In the genomic region with DNA sequence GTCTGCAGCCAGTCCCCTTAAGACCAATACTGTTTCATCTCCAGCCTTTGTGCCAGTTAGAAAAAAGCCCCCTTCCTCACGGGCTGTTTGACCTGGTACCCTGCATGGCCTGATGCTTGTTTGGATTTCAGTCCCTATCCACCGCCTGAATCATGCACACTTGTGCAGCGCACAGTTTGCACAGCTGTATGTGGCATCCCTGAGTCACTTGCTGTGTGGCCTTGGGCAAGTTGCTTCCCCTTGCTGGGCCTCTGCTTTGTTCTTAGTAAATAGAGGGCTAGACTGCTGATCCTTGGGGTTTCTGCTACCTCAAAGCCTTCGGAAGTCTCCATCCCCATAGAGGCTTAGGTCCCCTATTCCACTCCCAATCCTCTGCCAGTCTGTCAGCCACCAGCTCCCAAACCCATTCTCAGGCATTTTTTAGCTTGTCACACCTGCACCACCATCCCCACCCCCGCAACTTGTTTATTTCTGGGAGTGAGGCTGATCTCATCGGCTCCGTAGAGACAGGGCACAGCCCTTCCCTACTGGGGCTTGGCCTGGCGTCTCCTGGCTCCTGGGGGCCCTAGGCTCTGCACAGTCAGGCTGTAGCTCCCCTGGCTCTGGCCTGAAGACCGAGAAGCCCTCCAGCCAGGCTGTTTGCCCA, we compare ENCODE assay signal across 15 cellular contexts. TPM values are rescaled to one million over a fixed set of nuclear protein-coding genes. Genes with fewer than 3 reads are reported as not detected.
DNase-seq lines count a peak whose midpoint lies in the region; ATAC-seq, FAIRE-seq and TF ChIP-seq lines count a peak whose summit lies in the region.
"Had no signal": no experiment of that assay in that cellular context is flagged by ENCODE, and none has a peak within 500 bp of the region (broad histone marks: within the 10 kb centered on the region; RNA-seq: fewer than 3 reads in every experiment).

No MANE protein-coding gene starts in this region.

- DNase-seq in SK-N-SH (no peak), ascending aorta (ENCODE audit: low spot score in 2 of 2) (no peak), HepG2 (ENCODE audit: low spot score) (no peak), vagina (ENCODE audit: extremely low spot score in 2 of 2) (no peak), DMS153 treated with DMSO at 0.1 percent for 48 hours (lab: John Stamatoyannopoulos, UW; ENCODE audit: unreplicated experiment) (no peak)
- no peak for DNase-seq in natural killer cell treated with Interleukin-12 subunit alpha and Interleukin-12 subunit beta and Interleukin-15 and Interleukin-18, amount 100 ng/mL, for 72 hours (ENCODE audit: low spot score)
- DNase-seq: hippocampal formation, MM.1S, PC-9, right lobe of liver had no signal

- H3K27ac ChIP-seq in SK-N-SH (ENCODE audit: low read depth in 2 of 2, low read length in 1 of 2) (peak overlapping the region; percentile 87 to 92), ascending aorta (peak overlapping the region; percentile 17 to 36), HepG2 (ENCODE audit: extremely low read length, insufficient read depth, low read length) (no peak overlapping the region), vagina (peak overlapping the region; percentile 25)
- H3K27ac ChIP-seq: PC-9, right lobe of liver, tibial nerve had no signal

- FAIRE-seq in HepG2 (lab: Jason Lieb, UNC), result no peak
- FAIRE-seq: GM18507 had no signal

- TF ChIP-seq EP300 in SK-N-SH (IDR thresholded peaks at IDR 0.05; ENCODE audit: borderline replicate concordance in 1 of 2, low read depth in 1 of 2, low read length in 1 of 2) (no peak), HepG2 (IDR thresholded peaks at IDR 0.05; ENCODE audit: low read depth in 2 of 2, low read length in 2 of 2) (no peak), HepG2 (CRISPR knock-in tag; IDR thresholded peaks at IDR 0.05; ENCODE audit: borderline replicate concordance) (no peak)

- peaks cover 11% of the 10 kb centered on the region for H3F3A ChIP-seq in SK-N-SH (replicated peaks; ENCODE audit: insufficient read depth)

- no peaks in the 10 kb centered on the region for H3K27me3 Mint-ChIP-seq in natural killer cell treated with Interleukin-12 subunit alpha and Interleukin-12 subunit beta and Interleukin-15 and Interleukin-18, amount 100 ng/mL, for 72 hours

- H3K4me1 ChIP-seq in SK-N-SH (ENCODE audit: control insufficient read depth in 1 of 2, insufficient read depth in 2 of 2, low read depth in 1 of 2, low read length in 1 of 2), result peaks cover 54 to 90% of the 10 kb centered on the region in 2 experiments
- H3K4me1 ChIP-seq in ascending aorta, result peaks cover 2 to 17% of the 10 kb centered on the region in 2 donors
- no peaks in the 10 kb centered on the region for H3K4me1 ChIP-seq in HepG2 (ENCODE audit: insufficient read depth, low read length)
- peaks cover 38% of the 10 kb centered on the region for H3K4me1 ChIP-seq in vagina
- H3K4me1 ChIP-seq: right lobe of liver had no signal

- POLR2A ChIA-PET in SK-N-SH (lab: Yijun Ruan, JAX), result no interaction called here
- POLR2A ChIA-PET in HepG2 (lab: Yijun Ruan, JAX), result no interaction called here

- intact Hi-C loops in ascending aorta (cut with DNase I) (no loop called here), HepG2 (cut with micrococcal nuclease; ENCODE audit: unreplicated experiment) (no loop called here), vagina (cut with DNase I) (no loop called here)

- no peak for TF ChIP-seq RAD21 in SK-N-SH (IDR thresholded peaks at IDR 0.05; ENCODE audit: low read length)
- TF ChIP-seq RAD21 in HepG2 (CRISPR knock-in tag; IDR thresholded peaks at IDR 0.05), result no peak

- H3K9me2 ChIP-seq in SK-N-SH, result no peaks in the 10 kb centered on the region

- CTCF ChIA-PET in SK-N-SH (lab: Yijun Ruan, JAX) (interaction anchor here (0.6 to 5.1 kb wide), 8 partner anchors 8 to 152 kb away, joined by 3 to 17 read pairs (median 4); no protein-coding TSS in a partner anchor), HepG2 (lab: Yijun Ruan, JAX; ENCODE audit: low intra/inter-chr PET ratio, low total read pairs) (no interaction called here)

- H3K27me3 ChIP-seq in SK-N-SH (ENCODE audit: insufficient read depth) (no peaks in the 10 kb centered on the region), ascending aorta (no peaks in the 10 kb centered on the region), HepG2 (ENCODE audit: control insufficient read depth in 1 of 2, insufficient read depth in 2 of 2, low read length in 2 of 2) (peaks cover 0 to 2% of the 10 kb centered on the region in 2 experiments; a peak in 2 of 5 replicates), vagina (no peaks in the 10 kb centered on the region)
- H3K27me3 ChIP-seq: right lobe of liver, tibial nerve had no signal

- no peaks in the 10 kb centered on the region for H3K9me3 Mint-ChIP-seq in natural killer cell treated with Interleukin-12 subunit alpha and Interleukin-12 subunit beta and Interleukin-15 and Interleukin-18, amount 100 ng/mL, for 72 hours
- H3K9me3 Mint-ChIP-seq: memory B cell had no signal

- H3K79me2 ChIP-seq in SK-N-SH (ENCODE audit: insufficient read depth), result peaks cover 32% of the 10 kb centered on the region; the same call in 1 of the 2 replicates
- no peaks in the 10 kb centered on the region for H3K79me2 ChIP-seq in HepG2 (ENCODE audit: insufficient read depth, low read length)

- ATAC-seq in SK-N-SH treated with all-trans-retinoic acid at 6 μM for 48 hours (no peak), HepG2 (no peak), HG02798 (IDR thresholded peaks at IDR 0.05; ENCODE audit: poor library complexity, unreplicated experiment) (no peak)
- ATAC-seq in natural killer cell treated with Interleukin-12 subunit alpha and Interleukin-12 subunit beta and Interleukin-15 and Interleukin-18, amount 100 ng/mL, for 72 hours, result no peak

- no peak for TF ChIP-seq CTCF in SK-N-SH (IDR thresholded peaks at IDR 0.05)
- TF ChIP-seq CTCF in ascending aorta (IDR thresholded peaks at IDR 0.05), result no peak
- TF ChIP-seq CTCF in HepG2 (CRISPR knock-in tag; IDR thresholded peaks at IDR 0.05), result no peak
- no peak for TF ChIP-seq CTCF in vagina (IDR thresholded peaks at IDR 0.05)

- H3K4me2 ChIP-seq in SK-N-SH (peak overlapping the region; percentile 56), HepG2 (ENCODE audit: low read depth, low read length) (no peak overlapping the region)
- H3K4me2 ChIP-seq: PC-9 had no signal

- H3K9me3 ChIP-seq in SK-N-SH (no peaks in the 10 kb centered on the region), ascending aorta (no peaks in the 10 kb centered on the region), HepG2 (ENCODE audit: low read length) (no peaks in the 10 kb centered on the region), vagina (no peaks in the 10 kb centered on the region)
- H3K9me3 ChIP-seq: right lobe of liver, tibial nerve had no signal

- H3K36me3 ChIP-seq in SK-N-SH (replicated peaks in 1 of 2; ENCODE audit: control insufficient read depth in 1 of 2, insufficient read depth in 2 of 2, low read length in 1 of 2) (peaks cover 4 to 9% of the 10 kb centered on the region in 2 experiments), ascending aorta (no peaks in the 10 kb centered on the region), HepG2 (replicated peaks in 1 of 2; ENCODE audit: control insufficient read depth in 1 of 2, insufficient read depth in 2 of 2, low read length in 2 of 2) (no peaks in the 10 kb centered on the region), vagina (no peaks in the 10 kb centered on the region)
- H3K36me3 ChIP-seq: right lobe of liver, tibial nerve had no signal

- H2AFZ ChIP-seq in SK-N-SH (ENCODE audit: low read depth) (no peak overlapping the region), HepG2 (ENCODE audit: low read length) (no peak overlapping the region)
- H2AFZ ChIP-seq: PC-9 had no signal

- BruUV-seq in HepG2 (replicated peaks; lab: Mats Ljungman, UMichigan), result no TSS peak

- H3K9ac ChIP-seq in SK-N-SH (peak overlapping the region; percentile 27; the same call in 1 of the 2 replicates), HepG2 (ENCODE audit: insufficient read depth, low read depth, low read length) (no peak overlapping the region)

- in situ Hi-C loops in HepG2 (cut with HindIII; ENCODE audit: extremely low pct_ligation_motif_present, low pct_unique_long_range_greater_than_20kb), result no loop called here

- no peak overlapping the region for H3K4me3 Mint-ChIP-seq in natural killer cell treated with Interleukin-12 subunit alpha and Interleukin-12 subunit beta and Interleukin-15 and Interleukin-18, amount 100 ng/mL, for 72 hours
- H3K4me3 Mint-ChIP-seq: memory B cell had no signal

- WGBS in SK-N-SH (ENCODE audit: low lambda C conversion rate), result 63% methylated on average over 8 of the region's 9 CpGs
- 40% methylated on average over 9 of the region's 9 CpGs for WGBS in HepG2 (ENCODE audit: low lambda C conversion rate)

- TF ChIP-seq POLR2A in HepG2 (IDR thresholded peaks at IDR 0.05; ENCODE audit: insufficient read depth in 1 of 2, low read depth in 2 of 2, low read length in 2 of 2), result no peak
- no peak for TF ChIP-seq POLR2A in vagina (IDR thresholded peaks at IDR 0.05)

- H3K27ac Mint-ChIP-seq in natural killer cell treated with Interleukin-12 subunit alpha and Interleukin-12 subunit beta and Interleukin-15 and Interleukin-18, amount 100 ng/mL, for 72 hours, result no peak overlapping the region
- H3K27ac Mint-ChIP-seq: memory B cell had no signal

- H4K20me1 ChIP-seq in SK-N-SH (ENCODE audit: insufficient read depth), result no peaks in the 10 kb centered on the region
- H4K20me1 ChIP-seq in HepG2 (ENCODE audit: insufficient read depth, low read length), result no peaks in the 10 kb centered on the region

- no peak overlapping the region for H3K4me3 ChIP-seq in SK-N-SH (ENCODE audit: low read depth in 2 of 2, low read length in 1 of 2)
- no peak overlapping the region for H3K4me3 ChIP-seq in ascending aorta
- no peak overlapping the region for H3K4me3 ChIP-seq in HepG2 (replicated peaks in 1 of 3; ENCODE audit: insufficient read depth in 1 of 3, low read depth in 2 of 3, low read length in 3 of 3)
- H3K4me3 ChIP-seq in vagina, result no peak overlapping the region
- H3K4me3 ChIP-seq: PC-9, right lobe of liver, tibial nerve had no signal

- peaks cover 0 to 5% of the 10 kb centered on the region in 2 donors for H3K4me1 Mint-ChIP-seq in natural killer cell treated with Interleukin-12 subunit alpha and Interleukin-12 subunit beta and Interleukin-15 and Interleukin-18, amount 100 ng/mL, for 72 hours (ENCODE audit: low read depth in 2 of 2)
- H3K4me1 Mint-ChIP-seq: memory B cell had no signal

- no peaks in the 10 kb centered on the region for H3K36me3 Mint-ChIP-seq in natural killer cell treated with Interleukin-12 subunit alpha and Interleukin-12 subunit beta and Interleukin-15 and Interleukin-18, amount 100 ng/mL, for 72 hours
- H3K36me3 Mint-ChIP-seq: memory B cell had no signal

RNA-seq across cellular contexts. Expression of a gene that starts 8.8 kb away (rescaled TPM):
- polyA plus RNA-seq in SK-N-SH (2012; rRNA removed) (14.9 and 17.4 TPM in 2 replicates), HepG2 (2011; rRNA removed) (0.53 and 0.76 TPM in 2 replicates)
- polyA plus RNA-seq in SK-N-SH (2012; cell fraction: cytosol; rRNA removed), result 8.1 and 10.8 TPM in 2 replicates
- 21.6 and 31.9 TPM in 2 replicates for polyA plus RNA-seq in SK-N-SH (2012; cell fraction: nucleus; rRNA removed)
- total RNA-seq in ascending aorta (not detected), HepG2 (2016; rRNA removed; fragmentation: Illumina TruSeq; extraction: Trizol) (0.27 and 0.58 TPM in 2 replicates), vagina (7.9 TPM)
- 0.10 TPM in 1 of 2 replicates, not detected in the other for total RNA-seq in HepG2 (2016; cell fraction: cytosol; rRNA removed; fragmentation: Illumina TruSeq; extraction: Trizol; ENCODE audit: low read depth)
- 0.37 and 0.39 TPM in 2 replicates for total RNA-seq in HepG2 (2016; cell fraction: insoluble cytoplasmic fraction; rRNA removed; fragmentation: Illumina TruSeq; extraction: Trizol)
- total RNA-seq in HepG2 (2016; cell fraction: membrane; rRNA removed; fragmentation: Illumina TruSeq; extraction: Trizol), result 0.34 and 0.38 TPM in 2 replicates
- 0.41 and 0.53 TPM in 2 replicates for total RNA-seq in HepG2 (2016; cell fraction: nucleus; rRNA removed; fragmentation: Illumina TruSeq; extraction: Trizol)
- 0.43 and 0.69 TPM in 2 replicates for polyA plus RNA-seq in HepG2 (2011; cell fraction: cytosol; rRNA removed)
- 0.71 and 0.74 TPM in 2 replicates for polyA plus RNA-seq in HepG2 (2011; cell fraction: nucleus; rRNA removed)
- polyA plus RNA-seq in HepG2 (2012), result 0.08 and 0.25 TPM in 2 replicates
- polyA plus RNA-seq in HepG2 (2016; cell fraction: cytosol; fragmentation: Illumina TruSeq; extraction: Trizol; ENCODE audit: low read depth), result 0.09 and 0.11 TPM in 2 replicates
- polyA plus RNA-seq in HepG2 (2016; cell fraction: insoluble cytoplasmic fraction; fragmentation: Illumina TruSeq; extraction: Trizol; ENCODE audit: low read depth), result 0.62 and 0.85 TPM in 2 replicates
- polyA plus RNA-seq in HepG2 (2016; cell fraction: membrane; fragmentation: Illumina TruSeq; extraction: Trizol; ENCODE audit: low read depth), result 0.37 and 0.48 TPM in 2 replicates
- 0.92 and 1.2 TPM in 2 replicates for polyA plus RNA-seq in HepG2 (2016; cell fraction: nucleus; fragmentation: Illumina TruSeq; extraction: Trizol; ENCODE audit: insufficient read depth, low read depth)
- 1.4 and 134 TPM in 2 replicates for polyA minus RNA-seq in HepG2 (2011; rRNA and poly(A)+ RNA removed; ENCODE audit: low replicate concordance)
- 0.70 and 1.1 TPM in 2 replicates for polyA minus RNA-seq in HepG2 (2011; cell fraction: cytosol; rRNA and poly(A)+ RNA removed)
- 0.26 and 0.62 TPM in 2 replicates for polyA minus RNA-seq in HepG2 (2011; cell fraction: nucleus; rRNA and poly(A)+ RNA removed)
- total RNA-seq in natural killer cell treated with Interleukin-12 subunit alpha and Interleukin-12 subunit beta and Interleukin-15 and Interleukin-18, amount 100 ng/mL, for 72 hours, result not detected
- total RNA-seq: tibial nerve had no signal

RNA-seq across cellular contexts. Expression of a gene that starts 50.0 kb away (rescaled TPM):
- polyA plus RNA-seq in SK-N-SH (2012; rRNA removed) (3.2 and 5.4 TPM in 2 replicates), HepG2 (2011; rRNA removed) (0.83 TPM in 1 of 2 replicates, not detected in the other)
- polyA plus RNA-seq in SK-N-SH (2012; cell fraction: cytosol; rRNA removed), result 2.9 TPM in 2 replicates
- polyA plus RNA-seq in SK-N-SH (2012; cell fraction: nucleus; rRNA removed), result 1.9 and 3.3 TPM in 2 replicates
- total RNA-seq in ascending aorta (153 TPM), HepG2 (2016; rRNA removed; fragmentation: Illumina TruSeq; extraction: Trizol) (not detected in 2 replicates), vagina (7.6 TPM)
- total RNA-seq in HepG2 (2016; cell fraction: cytosol; rRNA removed; fragmentation: Illumina TruSeq; extraction: Trizol; ENCODE audit: low read depth), result not detected in 2 replicates
- not detected in 2 replicates for total RNA-seq in HepG2 (2016; cell fraction: insoluble cytoplasmic fraction; rRNA removed; fragmentation: Illumina TruSeq; extraction: Trizol)
- 0.31 TPM in 1 of 2 replicates, not detected in the other for total RNA-seq in HepG2 (2016; cell fraction: membrane; rRNA removed; fragmentation: Illumina TruSeq; extraction: Trizol)
- total RNA-seq in HepG2 (2016; cell fraction: nucleus; rRNA removed; fragmentation: Illumina TruSeq; extraction: Trizol), result not detected in 2 replicates
- 0.47 and 1.2 TPM in 2 replicates for polyA plus RNA-seq in HepG2 (2011; cell fraction: cytosol; rRNA removed)
- not detected in 2 replicates for polyA plus RNA-seq in HepG2 (2011; cell fraction: nucleus; rRNA removed)
- not detected in 2 replicates for polyA plus RNA-seq in HepG2 (2012)
- polyA plus RNA-seq in HepG2 (2016; cell fraction: cytosol; fragmentation: Illumina TruSeq; extraction: Trizol; ENCODE audit: low read depth), result 0.34 TPM in 1 of 2 replicates, not detected in the other
- polyA plus RNA-seq in HepG2 (2016; cell fraction: insoluble cytoplasmic fraction; fragmentation: Illumina TruSeq; extraction: Trizol; ENCODE audit: low read depth), result not detected in 2 replicates
- polyA plus RNA-seq in HepG2 (2016; cell fraction: membrane; fragmentation: Illumina TruSeq; extraction: Trizol; ENCODE audit: low read depth), result not detected in 2 replicates
- not detected in 2 replicates for polyA plus RNA-seq in HepG2 (2016; cell fraction: nucleus; fragmentation: Illumina TruSeq; extraction: Trizol; ENCODE audit: insufficient read depth, low read depth)
- polyA minus RNA-seq in HepG2 (2011; rRNA and poly(A)+ RNA removed; ENCODE audit: low replicate concordance), result 646 TPM in 1 of 2 replicates, not detected in the other
- 4.2 and 7.9 TPM in 2 replicates for polyA minus RNA-seq in HepG2 (2011; cell fraction: cytosol; rRNA and poly(A)+ RNA removed)
- polyA minus RNA-seq in HepG2 (2011; cell fraction: nucleus; rRNA and poly(A)+ RNA removed), result 1.5 and 2.7 TPM in 2 replicates
- 1 to 10 TPM; 2.6 to 6.1 TPM for total RNA-seq in natural killer cell treated with Interleukin-12 subunit alpha and Interleukin-12 subunit beta and Interleukin-15 and Interleukin-18, amount 100 ng/mL, for 72 hours

Comparison
In these comparisons a context has a peak if more than half of its experiments do, and no peak if none do; other contexts are left out.
1. RNA of a gene that starts 50.0 kb away (total RNA-seq): 153 TPM in ascending aorta (single experiment); 7.6 TPM in vagina (single experiment), 2.6 to 6.1 TPM in natural killer cell treated with Interleukin-12 subunit alpha and Interleukin-12 subunit beta and Interleukin-15 and Interleukin-18, amount 100 ng/mL, for 72 hours and 0.31 TPM in HepG2; every median in the first group is over 10 times any median in the second.